12 cellular contexts compared by ENCODE assay signal in genomic region chr5:51378415-51378777, GRCh38. TPM values are rescaled to one million over a fixed set of nuclear protein-coding genes. Genes with fewer than 3 reads are reported as not detected.
A peak's percentile ranks its signal among the peaks of the same experiment; 100 is the strongest.
DNase-seq lines count a peak whose midpoint lies in the region; ATAC-seq, FAIRE-seq and TF ChIP-seq lines count a peak whose summit lies in the region.
"Had no signal": no experiment of that assay in that cellular context is flagged by ENCODE, and none has a peak within 500 bp of the region (broad histone marks: within the 10 kb centered on the region; RNA-seq: fewer than 3 reads in every experiment).

No MANE protein-coding gene starts in this region.

- H3K9me3 ChIP-seq in A673 (ENCODE audit: low read depth, low read length, poor library complexity, severe bottlenecking) (no peaks in the 10 kb centered on the region), mucosa of stomach (ENCODE audit: control insufficient read depth, low read length) (no peaks in the 10 kb centered on the region)

- ATAC-seq in HG03039 (IDR thresholded peaks at IDR 0.05; ENCODE audit: unreplicated experiment) = no peak
- ATAC-seq in naive thymus-derived CD8-positive, alpha-beta T cell = no peak
- no peak for ATAC-seq in GM19324 (IDR thresholded peaks at IDR 0.05; ENCODE audit: low FRiP score, unreplicated experiment)

- H3K4me1 ChIP-seq in A673 (ENCODE audit: insufficient read depth, low read length, poor library complexity, severe bottlenecking) (peaks cover 11% of the 10 kb centered on the region), mucosa of stomach (ENCODE audit: control insufficient read depth, insufficient read depth, low read length) (peaks cover 3% of the 10 kb centered on the region)

- H3K9me3 Mint-ChIP-seq in naive thymus-derived CD8-positive, alpha-beta T cell = peaks cover 0 to 22% (median 10%) of the 10 kb centered on the region in 9 donors

- H3K4me3 ChIP-seq in A673 (ENCODE audit: low read depth, low read length, poor library complexity, severe bottlenecking) = peak overlapping the region; percentile 32
- H3K4me3 ChIP-seq in LNCaP clone FGC (ENCODE audit: low read depth, low read length) = peak overlapping the region; percentile 14
- H3K4me3 ChIP-seq in bronchial epithelial cell (ENCODE audit: low read depth, low read length) = peak overlapping the region; percentile 37
- H3K4me3 ChIP-seq in mucosa of stomach (ENCODE audit: low read length) = no peak overlapping the region

- POLR2A ChIA-PET in A673 (lab: Charles Lee; ENCODE audit: low non-redundant PET) = no interaction called here
- POLR2A ChIA-PET in naive thymus-derived CD8-positive, alpha-beta T cell (lab: Charles Lee) = no interaction called here

- DNase-seq in A673 (ENCODE audit: low spot score) (no peak), LNCaP clone FGC (ENCODE audit: low read depth) (no peak), bronchial epithelial cell (ENCODE audit: low read depth) (no peak), NCI-H1930 (lab: John Stamatoyannopoulos, UW) (no peak)
- DNase-seq in naive thymus-derived CD8-positive, alpha-beta T cell = no peak
- DNase-seq: ACHN, NCI-H1436 treated with DMSO at 0.1 percent for 48 hours had no signal

- H3K9ac ChIP-seq in mucosa of stomach (ENCODE audit: low read length) = peak overlapping the region; percentile 70

- H3K27me3 ChIP-seq in A673 (replicated peaks; ENCODE audit: insufficient read depth, low read depth, low read length, poor library complexity) (no peaks in the 10 kb centered on the region), bronchial epithelial cell (ENCODE audit: control insufficient read depth, insufficient read depth, low read length) (no peaks in the 10 kb centered on the region), mucosa of stomach (ENCODE audit: control insufficient read depth, insufficient read depth, low read length) (peaks cover 74% of the 10 kb centered on the region)

- no peak overlapping the region for H3K27ac Mint-ChIP-seq in naive thymus-derived CD8-positive, alpha-beta T cell
- H3K27ac Mint-ChIP-seq: stimulated activated naive CD8-positive, alpha-beta T cell treated with anti-CD3 and anti-CD28 coated beads, Interleukin-15, Interleukin-2, amounts not matched to agents 100 ng/mL and 50 ng/mL, for 24 hours had no signal

- TF ChIP-seq CTCF in A673 (conservative IDR thresholded peaks at IDR 0.05; ENCODE audit: low read depth, low read length) (no peak), LNCaP clone FGC (IDR thresholded peaks at IDR 0.05; ENCODE audit: control insufficient read depth, extremely low read depth, insufficient read depth) (no peak), bronchial epithelial cell (IDR thresholded peaks at IDR 0.05; ENCODE audit: insufficient read depth, low read length, severe bottlenecking) (no peak)

- H3K27ac ChIP-seq in A673 (ENCODE audit: low read depth, low read length, poor library complexity, severe bottlenecking) = no peak overlapping the region

- no peak overlapping the region for H3K4me3 Mint-ChIP-seq in naive thymus-derived CD8-positive, alpha-beta T cell
- H3K4me3 Mint-ChIP-seq: stimulated activated naive CD8-positive, alpha-beta T cell treated with anti-CD3 and anti-CD28 coated beads, Interleukin-15, Interleukin-2, amounts not matched to agents 100 ng/mL and 50 ng/mL, for 24 hours had no signal

- H3K36me3 ChIP-seq in A673 (ENCODE audit: insufficient read depth, low read length, poor library complexity, severe bottlenecking) = no peaks in the 10 kb centered on the region
- no peaks in the 10 kb centered on the region for H3K36me3 ChIP-seq in bronchial epithelial cell (ENCODE audit: control insufficient read depth, insufficient read depth, low read length)
- H3K36me3 ChIP-seq in mucosa of stomach (ENCODE audit: control insufficient read depth, insufficient read depth, low read length) = no peaks in the 10 kb centered on the region

- peaks cover 0 to 27% (median 6%) of the 10 kb centered on the region in 3 donors for H3K36me3 Mint-ChIP-seq in naive thymus-derived CD8-positive, alpha-beta T cell

- peaks cover 3 to 22% (median 9%) of the 10 kb centered on the region in 4 donors for H3K4me1 Mint-ChIP-seq in naive thymus-derived CD8-positive, alpha-beta T cell

- FAIRE-seq in bronchial epithelial cell (lab: Jason Lieb, UNC) = no peak
- FAIRE-seq: G401.6 had no signal

- BruUV-seq in A673 (replicated peaks; lab: Mats Ljungman, UMichigan) = no TSS peak

- intact Hi-C loops in A673 (cut with micrococcal nuclease; ENCODE audit: unreplicated experiment) = no loop called here

- H3K27me3 Mint-ChIP-seq in naive thymus-derived CD8-positive, alpha-beta T cell = peaks cover 52 to 95% (median 72%) of the 10 kb centered on the region in 5 donors

- CTCF ChIA-PET in A673 (lab: Charles Lee) = no interaction called here

RNA-seq across cellular contexts. Expression of gene ISL1, which starts 4.9 kb away (rescaled TPM):
- 11.1 and 11.8 TPM in 2 replicates for total RNA-seq in A673 (2021)
- 1.8 and 6.1 TPM in 2 replicates for total RNA-seq in bronchial epithelial cell
- total RNA-seq in naive thymus-derived CD8-positive, alpha-beta T cell = not detected
- polyA plus RNA-seq in naive thymus-derived CD8-positive, alpha-beta T cell = not detected
